In the genomic region with DNA sequence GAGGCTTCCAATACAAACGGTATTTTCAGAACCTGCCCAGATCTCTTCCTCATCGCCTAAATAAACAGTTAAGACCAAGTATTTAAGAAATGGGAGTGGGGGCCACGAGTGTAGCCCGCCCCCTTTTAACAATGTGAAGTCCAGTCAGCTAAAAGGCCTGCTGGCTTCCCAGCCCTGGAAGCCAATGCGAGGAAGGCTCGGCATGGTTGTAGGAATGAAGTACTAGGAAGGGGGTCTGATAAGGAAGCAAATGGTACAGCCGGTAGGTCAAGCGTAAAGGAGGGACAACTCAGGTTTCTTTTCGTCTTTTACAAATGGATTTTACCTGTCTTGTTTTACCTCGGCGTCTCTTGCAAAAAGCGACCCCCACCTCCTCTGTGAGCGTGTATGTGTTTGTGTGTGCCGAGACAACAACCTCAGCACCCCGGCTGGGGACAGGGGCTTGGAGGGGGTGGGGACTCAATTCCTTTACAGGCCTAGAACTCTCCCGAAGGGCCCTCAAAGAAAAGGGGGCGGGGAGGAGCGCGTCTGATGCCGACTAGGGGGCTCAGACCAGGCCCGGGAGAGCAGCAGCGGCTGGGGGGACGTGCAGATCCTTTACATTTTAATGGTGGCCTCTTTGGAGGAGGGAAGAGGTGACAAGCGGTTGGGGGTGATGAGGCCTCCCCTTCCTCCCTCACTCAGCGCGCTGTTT, we compare ENCODE assay signal across 8 cellular contexts.
DNase-seq lines count a peak whose midpoint lies in the region; ATAC-seq and TF ChIP-seq lines count a peak whose summit lies in the region.

No MANE protein-coding gene starts in this region.

- peak overlapping the region; percentile 46 for H3K27ac ChIP-seq in CD4-positive, alpha-beta memory T cell (ENCODE audit: low read depth, low read length)
- peak overlapping the region; percentile 76 for H3K27ac ChIP-seq in GM23248
- H3K27ac ChIP-seq in cardiac muscle cell: peak overlapping the region; percentile 79
- H3K27ac ChIP-seq in uterus: peak overlapping the region; percentile 82

- peaks cover 10% of the 10 kb centered on the region for H3F3A ChIP-seq in GM23248 (ENCODE audit: insufficient read depth)

- no peaks in the 10 kb centered on the region for H4K20me1 ChIP-seq in GM23248 (ENCODE audit: insufficient read depth)

- peaks cover 5 to 13% of the 10 kb centered on the region in 2 donors for H3K36me3 Mint-ChIP-seq in CD4-positive, alpha-beta memory T cell
- peaks cover 10% of the 10 kb centered on the region for H3K36me3 Mint-ChIP-seq in activated naive CD8-positive, alpha-beta T cell treated with anti-CD3 and anti-CD28 coated beads, Interleukin-2, amount 10 ng/mL, durations not matched to agents 7 days and 5 days

- H3K9me3 Mint-ChIP-seq in CD4-positive, alpha-beta memory T cell: peaks cover 0 to 4% (median 0%) of the 10 kb centered on the region in 8 donors
- no peaks in the 10 kb centered on the region for H3K9me3 Mint-ChIP-seq in activated naive CD8-positive, alpha-beta T cell treated with anti-CD3 and anti-CD28 coated beads, Interleukin-2, amount 10 ng/mL, durations not matched to agents 7 days and 5 days

- peak overlapping the region; percentile 85 to 98 (median 94) for H3K27ac Mint-ChIP-seq in CD4-positive, alpha-beta memory T cell
- H3K27ac Mint-ChIP-seq in activated naive CD8-positive, alpha-beta T cell treated with anti-CD3 and anti-CD28 coated beads, Interleukin-2, amount 10 ng/mL, durations not matched to agents 7 days and 5 days: peak overlapping the region; percentile 84

- peak overlapping the region; percentile 96 for H2AFZ ChIP-seq in GM23248

- in situ Hi-C loops in GM23248 (cut with MboI): no loop called here

- POLR2A ChIA-PET in CD4-positive, alpha-beta memory T cell (lab: Charles Lee; ENCODE audit: partially characterized antibody): interaction anchor here (1.0 to 2.0 kb wide), 6 partner anchors 140 to 489 kb away, joined by 3 to 23 read pairs (median 8); partner anchors contain the start of genes IFRD1, SMIM30 and TMEM168
- POLR2A ChIA-PET in activated naive CD8-positive, alpha-beta T cell treated with anti-CD3 and anti-CD28 coated beads, Interleukin-2, amount 10 ng/mL, durations not matched to agents 7 days and 5 days (lab: Charles Lee): interaction anchor here (0.7 to 1.9 kb wide), 4 partner anchors 8 to 1853 kb away, joined by 3 to 6 read pairs (median 3); partner anchors contain the start of genes IFRD1 and TMEM168

- intact Hi-C loops in CD4-positive, alpha-beta memory T cell (cut with micrococcal nuclease): loop anchor here (1.0 to 10.0 kb wide), 3 partner anchors 148 to 1374 kb away; partner anchors contain the start of genes IFRD1, IMMP2L and TMEM168
- intact Hi-C loops in uterus (cut with DNase I; ENCODE audit: low total_unique reads): no loop called here

- peaks cover 56% of the 10 kb centered on the region for H3K79me2 ChIP-seq in GM23248 (ENCODE audit: insufficient read depth)

- H3K27me3 Mint-ChIP-seq in CD4-positive, alpha-beta memory T cell: peaks cover 0 to 4% of the 10 kb centered on the region in 2 donors
- peaks cover 2% of the 10 kb centered on the region for H3K27me3 Mint-ChIP-seq in activated naive CD8-positive, alpha-beta T cell treated with anti-CD3 and anti-CD28 coated beads, Interleukin-2, amount 10 ng/mL, durations not matched to agents 7 days and 5 days

- no peaks in the 10 kb centered on the region for H3K9me3 ChIP-seq in CD4-positive, alpha-beta memory T cell (ENCODE audit: control insufficient read depth in 1 of 2, low read length in 2 of 2)
- H3K9me3 ChIP-seq in GM23248 (ENCODE audit: low read depth) (no peaks in the 10 kb centered on the region), cardiac muscle cell (ENCODE audit: low read depth) (no peaks in the 10 kb centered on the region), uterus (no peaks in the 10 kb centered on the region)

- DNase-seq in CD4-positive, alpha-beta memory T cell: peak in 1 of 5 donors; percentile 56
- DNase-seq in GM23248 (peak; percentile 70), NCI-H69 (lab: John Stamatoyannopoulos, UW) (peak; percentile 72), cardiac muscle cell (ENCODE audit: low read depth in 1 of 2, low spot score in 1 of 2) (peak; percentile 45 to 81), occipital lobe (lab: John Stamatoyannopoulos, UW) (peak; percentile 28), uterus (peak; percentile 23 to 24)
- DNase-seq in activated naive CD8-positive, alpha-beta T cell treated with anti-CD3 and anti-CD28 coated beads, Interleukin-2, amount 10 ng/mL, durations not matched to agents 7 days and 5 days: no peak

- peak overlapping the region; percentile 92 to 99 (median 96) for H3K4me3 Mint-ChIP-seq in CD4-positive, alpha-beta memory T cell
- peak overlapping the region; percentile 89 for H3K4me3 Mint-ChIP-seq in activated naive CD8-positive, alpha-beta T cell treated with anti-CD3 and anti-CD28 coated beads, Interleukin-2, amount 10 ng/mL, durations not matched to agents 7 days and 5 days

- CTCF ChIA-PET in CD4-positive, alpha-beta memory T cell (lab: Charles Lee; ENCODE audit: partially characterized antibody): interaction anchor here (1.1 to 1.4 kb wide), 3 partner anchors 70 to 732 kb away, joined by 3 to 4 read pairs (median 3); partner anchors contain the start of genes DOCK4 and ZNF277

- peak overlapping the region; percentile 83 for H3K9ac ChIP-seq in GM23248

- H3K4me3 ChIP-seq in CD4-positive, alpha-beta memory T cell (ENCODE audit: low read length in 2 of 2): peak overlapping the region; percentile 57 to 71
- H3K4me3 ChIP-seq in GM23248: peak overlapping the region; percentile 86
- H3K4me3 ChIP-seq in cardiac muscle cell: peak overlapping the region; percentile 52
- peak overlapping the region; percentile 87 to 96 for H3K4me3 ChIP-seq in uterus

- no peak for TF ChIP-seq CTCF in cardiac muscle cell (IDR thresholded peaks at IDR 0.05; ENCODE audit: low read depth, low read length)
- no peak for TF ChIP-seq CTCF in uterus (IDR thresholded peaks at IDR 0.05)

- H3K4me1 ChIP-seq in CD4-positive, alpha-beta memory T cell (ENCODE audit: insufficient read depth, low read length): peaks cover 40% of the 10 kb centered on the region
- H3K4me1 ChIP-seq in GM23248 (ENCODE audit: insufficient read depth) (peaks cover 44% of the 10 kb centered on the region), cardiac muscle cell (ENCODE audit: low read depth) (peaks cover 22% of the 10 kb centered on the region), uterus (peaks cover 0 to 5% of the 10 kb centered on the region in 2 donors)

- no peaks in the 10 kb centered on the region for H3K9me2 ChIP-seq in GM23248 (ENCODE audit: insufficient read depth)

- 0% methylated on average over 24 to 26 of the region's 26 CpGs for WGBS in GM23248 (ENCODE audit: low coverage in 1 of 2, low lambda C conversion rate in 2 of 2, missing lambda C conversion rate in 2 of 2), 2 experiments

- peak overlapping the region; percentile 99 for H3K4me2 ChIP-seq in GM23248 (ENCODE audit: unreplicated experiment)

- no peak for TF ChIP-seq POLR2A in uterus (IDR thresholded peaks at IDR 0.05)

- peaks cover 35 to 66% (median 48%) of the 10 kb centered on the region in 4 donors for H3K4me1 Mint-ChIP-seq in CD4-positive, alpha-beta memory T cell
- peaks cover 27% of the 10 kb centered on the region for H3K4me1 Mint-ChIP-seq in activated naive CD8-positive, alpha-beta T cell treated with anti-CD3 and anti-CD28 coated beads, Interleukin-2, amount 10 ng/mL, durations not matched to agents 7 days and 5 days

- peak; percentile 6 for ATAC-seq in activated naive CD8-positive, alpha-beta T cell treated with anti-CD3 and anti-CD28 coated beads, Interleukin-2, amount 10 ng/mL, durations not matched to agents 7 days and 5 days (ENCODE audit: low read depth)
- no peak for ATAC-seq in HG03025 (IDR thresholded peaks at IDR 0.05; ENCODE audit: low FRiP score, unreplicated experiment)

- no peaks in the 10 kb centered on the region for H3K27me3 ChIP-seq in CD4-positive, alpha-beta memory T cell (ENCODE audit: insufficient read depth, low read length)
- H3K27me3 ChIP-seq in GM23248 (replicated peaks; ENCODE audit: insufficient read depth) (no peaks in the 10 kb centered on the region), cardiac muscle cell (no peaks in the 10 kb centered on the region), uterus (no peaks in the 10 kb centered on the region)

- no peaks in the 10 kb centered on the region for H3K36me3 ChIP-seq in CD4-positive, alpha-beta memory T cell (ENCODE audit: insufficient read depth, low read length)
- H3K36me3 ChIP-seq in GM23248 (ENCODE audit: low read depth) (no peaks in the 10 kb centered on the region), cardiac muscle cell (no peaks in the 10 kb centered on the region), uterus (no peaks in the 10 kb centered on the region)
